ENCODE assay signal across 8 cellular contexts in the genomic region with DNA sequence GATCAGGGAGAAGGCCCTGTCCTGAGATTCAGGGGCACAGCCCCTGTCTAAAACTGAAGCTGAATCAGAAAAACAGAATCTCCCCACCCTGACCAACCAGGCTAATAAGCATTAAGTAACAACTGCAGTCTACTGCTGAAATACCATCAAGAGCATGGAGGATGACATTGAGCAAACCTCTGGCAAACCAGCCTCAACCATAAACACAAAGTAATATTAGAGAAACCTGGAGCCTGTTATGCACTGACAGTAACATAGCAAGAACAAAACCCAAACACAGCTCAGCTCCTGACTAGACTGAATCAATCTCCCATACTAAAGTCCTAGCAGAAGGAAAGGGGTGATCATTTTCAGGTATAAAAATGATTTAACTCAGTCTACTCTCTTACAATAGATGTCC. TPM values are rescaled to one million over a fixed set of nuclear protein-coding genes. Genes with fewer than 3 reads are reported as not detected.
"Had no signal": no experiment of that assay in that cellular context is flagged by ENCODE, and none has a peak within 500 bp of the region (broad histone marks: within the 10 kb centered on the region; RNA-seq: fewer than 3 reads in every experiment).

No MANE protein-coding gene starts in this region.

- H3K4me1 Mint-ChIP-seq: IgD-negative memory B cell had no signal

- H3K9me3 Mint-ChIP-seq: IgD-negative memory B cell had no signal

- H3K27ac ChIP-seq: HL-60 had no signal

- DNase-seq: IMR-90, KBM-7 had no signal

- ATAC-seq: HepG2, K562 had no signal

- H3K4me3 Mint-ChIP-seq: IgD-negative memory B cell had no signal

- H3K4me3 ChIP-seq: K562 had no signal

- H3K27ac Mint-ChIP-seq: IgD-negative memory B cell had no signal

RNA-seq across cellular contexts. Expression of a gene that starts 24.8 kb away (rescaled TPM):
- total RNA-seq: HepG2, HT-29, HT1080, IMR-90, K562 had no signal
- polyA plus RNA-seq: HepG2, IgD-negative memory B cell, IMR-90, K562 had no signal

RNA-seq across cellular contexts. Expression of a gene that starts 43.6 kb away (rescaled TPM):
- total RNA-seq: HepG2, HT-29, HT1080, IMR-90, K562 had no signal
- polyA plus RNA-seq: HepG2, IgD-negative memory B cell, IMR-90, K562 had no signal
